In the genomic region with DNA sequence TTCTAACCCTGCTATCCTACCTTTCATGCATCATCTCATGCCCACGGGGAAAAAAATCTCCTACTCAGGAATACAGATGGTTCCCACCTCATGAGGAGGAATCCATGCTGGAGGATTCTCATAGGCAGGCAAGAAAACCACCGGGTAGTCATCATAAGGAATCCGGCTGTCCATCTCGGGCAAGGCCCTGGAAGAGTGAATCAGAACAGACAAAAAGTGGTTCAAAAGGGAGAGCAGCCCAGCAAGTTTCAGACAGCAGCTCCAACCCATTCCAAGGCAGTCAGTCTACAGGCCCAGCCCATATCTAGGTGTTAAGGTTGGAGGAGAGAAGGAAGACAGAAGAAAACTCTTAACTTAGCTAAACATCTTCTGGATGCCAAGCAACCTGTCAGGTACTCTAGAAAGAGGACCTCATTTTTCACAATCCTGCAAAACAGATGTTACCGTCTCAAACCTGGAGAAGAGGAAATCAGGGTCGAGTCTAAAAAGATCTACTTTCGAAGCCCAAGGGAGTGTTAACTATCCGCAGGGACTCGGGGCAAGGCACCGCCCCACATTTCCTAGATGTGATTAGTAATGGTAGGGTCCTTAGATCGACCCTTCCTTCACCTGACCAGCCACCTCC, we compare ENCODE assay signal across 10 cellular contexts. TPM values are rescaled to one million over a fixed set of nuclear protein-coding genes. Genes with fewer than 3 reads are reported as not detected.
A peak's percentile ranks its signal among the peaks of the same experiment; 100 is the strongest.
DNase-seq lines count a peak whose midpoint lies in the region; ATAC-seq, FAIRE-seq and TF ChIP-seq lines count a peak whose summit lies in the region.
"Had no signal": no experiment of that assay in that cellular context is flagged by ENCODE, and none has a peak within 500 bp of the region (broad histone marks: within the 10 kb centered on the region; RNA-seq: fewer than 3 reads in every experiment).

No MANE protein-coding gene starts in this region.

- peak overlapping the region; percentile 61 for H3K4me3 ChIP-seq in GM08714 (ENCODE audit: low read length)
- peak overlapping the region; percentile 65 for H3K4me3 ChIP-seq in MM.1S (ENCODE audit: low read length)
- peak overlapping the region; percentile 76 for H3K4me3 ChIP-seq in endocrine pancreas (ENCODE audit: control insufficient read depth, insufficient read depth, low read length)
- peak overlapping the region; percentile 61 to 65 for H3K4me3 ChIP-seq in neutrophil (ENCODE audit: low read depth in 1 of 2, low read length in 1 of 2)

- H3K9ac ChIP-seq in MM.1S (ENCODE audit: low read length) (peak overlapping the region; percentile 51), endocrine pancreas (ENCODE audit: control insufficient read depth, insufficient read depth, low read length) (peak overlapping the region; percentile 81)

- H3K9me3 ChIP-seq in MM.1S (replicated peaks; ENCODE audit: insufficient read depth, low read length) (no peaks in the 10 kb centered on the region), endocrine pancreas (ENCODE audit: control insufficient read depth, low read length) (no peaks in the 10 kb centered on the region), neutrophil (no peaks in the 10 kb centered on the region)

- no peak for TF ChIP-seq CTCF in MM.1S (IDR thresholded peaks at IDR 0.05; ENCODE audit: low read length)
- TF ChIP-seq CTCF in neutrophil (IDR thresholded peaks at IDR 0.05): no peak

- H3K27me3 ChIP-seq in MM.1S (replicated peaks; ENCODE audit: insufficient read depth, low read length) (no peaks in the 10 kb centered on the region), endocrine pancreas (ENCODE audit: control insufficient read depth, insufficient read depth, low read length) (no peaks in the 10 kb centered on the region), neutrophil (no peaks in the 10 kb centered on the region)

- no peaks in the 10 kb centered on the region for H3K9me2 ChIP-seq in MM.1S (replicated peaks; ENCODE audit: insufficient read depth, low read length)

- H3K27ac ChIP-seq in MM.1S (ENCODE audit: low read length) (0 out of 2 replicates have a peak overlapping the region, but pooled peaks have one; percentile 3), neutrophil (peak overlapping the region; percentile 58)

- peak overlapping the region; percentile 62 for H2AFZ ChIP-seq in MM.1S (ENCODE audit: low read length)

- ATAC-seq in GM21390 (IDR thresholded peaks at IDR 0.05; ENCODE audit: unreplicated experiment) (no peak), sciatic nerve (no peak)

- H3K4me1 ChIP-seq in MM.1S (ENCODE audit: low read length) (0 out of 2 replicates have a peak, but pooled peaks cover 3% of the 10 kb centered on the region), endocrine pancreas (ENCODE audit: control insufficient read depth, insufficient read depth, low read length) (no peaks in the 10 kb centered on the region), neutrophil (ENCODE audit: control insufficient read depth in 1 of 2, insufficient read depth in 1 of 2, low read depth in 1 of 2, low read length in 1 of 2) (peaks cover 9 to 16% of the 10 kb centered on the region in 2 experiments)

- H3K4me2 ChIP-seq in MM.1S (ENCODE audit: low read depth, low read length): peak overlapping the region; percentile 67

- intact Hi-C loops in sciatic nerve (cut with DNase I): no loop called here

- peaks cover 39% of the 10 kb centered on the region for H3K79me2 ChIP-seq in MM.1S (ENCODE audit: low read length)

- H3F3A ChIP-seq in MM.1S (ENCODE audit: insufficient read depth, low read length): 0 out of 2 replicates have a peak, but pooled peaks cover 3% of the 10 kb centered on the region

- H4K20me1 ChIP-seq in MM.1S (ENCODE audit: insufficient read depth, low read length): no peaks in the 10 kb centered on the region

- H3K36me3 ChIP-seq in MM.1S (replicated peaks; ENCODE audit: insufficient read depth, low read length) (no peaks in the 10 kb centered on the region), endocrine pancreas (ENCODE audit: control insufficient read depth, insufficient read depth, low read length) (no peaks in the 10 kb centered on the region), neutrophil (peaks cover 21% of the 10 kb centered on the region)

- no peak for DNase-seq in MM.1S
- no peak for DNase-seq in sciatic nerve (ENCODE audit: low spot score)
- no peak for DNase-seq in RCC 7860 (ENCODE audit: low spot score)
- DNase-seq in NCI-H1436 treated with DMSO at 0.1 percent for 48 hours (lab: John Stamatoyannopoulos, UW): no peak

- FAIRE-seq in RCC 7860 (lab: Jason Lieb, UNC): no peak
- FAIRE-seq: TTC549 had no signal

RNA-seq across cellular contexts. Expression of a gene that starts 0.4 kb away (rescaled TPM):
- 21.0 TPM for total RNA-seq in sciatic nerve

RNA-seq across cellular contexts. Expression of a gene that starts 0.6 kb away (rescaled TPM):
- total RNA-seq in sciatic nerve: 0.18 TPM

RNA-seq across cellular contexts. Expression of a gene that starts 7.3 kb away (rescaled TPM):
- not detected for total RNA-seq in sciatic nerve
- total RNA-seq: subcutaneous adipose tissue had no signal

RNA-seq across cellular contexts. Expression of a gene that starts 21.1 kb away (rescaled TPM):
- total RNA-seq in sciatic nerve: not detected
- total RNA-seq: subcutaneous adipose tissue had no signal

RNA-seq across cellular contexts. Expression of a gene that starts 29.3 kb away (rescaled TPM):
- total RNA-seq in sciatic nerve: 1.0 TPM
